1 cellular context compared by ENCODE assay signal in genomic region chr18:58402951-58403702, GRCh38.
TF ChIP-seq lines count a peak whose summit lies in the region.

No MANE protein-coding gene starts in this region.

TF ChIP-seq in HepG2, 621 proteins besides CTCF, POLR2A, EP300 and RAD21 (continued from another document and continues in another):
- TF ChIP-seq LCORL (IDR thresholded peaks at IDR 0.05): no peak
- peak; percentile 86; the same call in 1 of the 2 replicates for TF ChIP-seq LCORL (CRISPR knock-in tag; IDR thresholded peaks at IDR 0.05)
- TF ChIP-seq NFAT5 (CRISPR knock-in tag; IDR thresholded peaks at IDR 0.05): peak; percentile 60
- no peak for TF ChIP-seq DZIP1 (CRISPR knock-in tag; IDR thresholded peaks at IDR 0.05)
- no peak for TF ChIP-seq ZFP36 (IDR thresholded peaks at IDR 0.05; ENCODE audit: borderline replicate concordance, low read depth, low read length, partially characterized antibody)
- no peak for TF ChIP-seq ZKSCAN1 (IDR thresholded peaks at IDR 0.05; ENCODE audit: low read length)
- TF ChIP-seq NFE2L1 (CRISPR knock-in tag; IDR thresholded peaks at IDR 0.05; ENCODE audit: borderline replicate concordance): no peak
- TF ChIP-seq AKAP8 (CRISPR knock-in tag; IDR thresholded peaks at IDR 0.05): peak; percentile 97
- TF ChIP-seq FOXA3 (CRISPR knock-in tag; IDR thresholded peaks at IDR 0.05): peak; percentile 91
- no peak for TF ChIP-seq XBP1 (CRISPR knock-in tag; IDR thresholded peaks at IDR 0.05)
- TF ChIP-seq ZNF709 (CRISPR knock-in tag; IDR thresholded peaks at IDR 0.05): 0 out of 2 replicates have a peak, but pooled peaks have one; percentile 57
- TF ChIP-seq, protein P1, sequence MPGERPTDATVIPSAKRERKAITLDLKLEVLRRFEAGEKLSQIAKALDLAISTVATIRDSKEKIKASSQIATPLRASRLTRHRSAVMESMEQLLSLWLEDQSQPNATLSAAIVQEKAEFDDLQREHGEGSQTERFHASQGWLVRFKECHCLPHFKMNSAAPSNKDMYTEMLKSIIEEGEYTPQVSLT (CRISPR knock-in tag; IDR thresholded peaks at IDR 0.05; ENCODE audit: borderline replicate concordance, low read depth): no peak
- TF ChIP-seq SMARCE1 (IDR thresholded peaks at IDR 0.05; ENCODE audit: borderline replicate concordance): no peak
- TF ChIP-seq ZBTB1 (CRISPR knock-in tag; IDR thresholded peaks at IDR 0.05; ENCODE audit: borderline replicate concordance): 0 out of 2 replicates have a peak, but pooled peaks have one; percentile 32
- no peak for TF ChIP-seq SCMH1 (CRISPR knock-in tag; IDR thresholded peaks at IDR 0.05; ENCODE audit: borderline replicate concordance)
- TF ChIP-seq ZSCAN21 (CRISPR knock-in tag; IDR thresholded peaks at IDR 0.05; ENCODE audit: borderline replicate concordance): peak; percentile 97; the same call in 1 of the 2 replicates
- TF ChIP-seq HES4 (CRISPR knock-in tag; IDR thresholded peaks at IDR 0.05; ENCODE audit: borderline replicate concordance): peak; percentile 83
- no peak for TF ChIP-seq EZH2 (conservative IDR thresholded peaks at IDR 0.05; ENCODE audit: low read depth, low read length)
- TF ChIP-seq, protein P2, sequence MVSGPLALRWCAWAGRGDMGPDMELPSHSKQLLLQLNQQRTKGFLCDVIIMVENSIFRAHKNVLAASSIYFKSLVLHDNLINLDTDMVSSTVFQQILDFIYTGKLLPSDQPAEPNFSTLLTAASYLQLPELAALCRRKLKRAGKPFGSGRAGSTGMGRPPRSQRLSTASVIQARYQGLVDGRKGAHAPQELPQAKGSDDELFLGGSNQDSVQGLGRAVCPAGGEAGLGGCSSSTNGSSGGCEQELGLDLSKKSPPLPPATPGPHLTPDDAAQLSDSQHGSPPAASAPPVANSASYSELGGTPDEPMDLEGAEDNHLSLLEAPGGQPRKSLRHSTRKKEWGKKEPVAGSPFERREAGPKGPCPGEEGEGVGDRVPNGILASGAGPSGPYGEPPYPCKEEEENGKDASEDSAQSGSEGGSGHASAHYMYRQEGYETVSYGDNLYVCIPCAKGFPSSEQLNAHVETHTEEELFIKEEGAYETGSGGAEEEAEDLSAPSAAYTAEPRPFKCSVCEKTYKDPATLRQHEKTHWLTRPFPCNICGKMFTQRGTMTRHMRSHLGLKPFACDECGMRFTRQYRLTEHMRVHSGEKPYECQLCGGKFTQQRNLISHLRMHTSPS (CRISPR knock-in tag; IDR thresholded peaks at IDR 0.05; ENCODE audit: low read depth): peak; percentile 86; the same call in 1 of the 2 replicates
- TF ChIP-seq KDM1A (CRISPR knock-in tag; IDR thresholded peaks at IDR 0.05): 0 out of 2 replicates have a peak, but pooled peaks have one; percentile 35
- TF ChIP-seq, protein P3, sequence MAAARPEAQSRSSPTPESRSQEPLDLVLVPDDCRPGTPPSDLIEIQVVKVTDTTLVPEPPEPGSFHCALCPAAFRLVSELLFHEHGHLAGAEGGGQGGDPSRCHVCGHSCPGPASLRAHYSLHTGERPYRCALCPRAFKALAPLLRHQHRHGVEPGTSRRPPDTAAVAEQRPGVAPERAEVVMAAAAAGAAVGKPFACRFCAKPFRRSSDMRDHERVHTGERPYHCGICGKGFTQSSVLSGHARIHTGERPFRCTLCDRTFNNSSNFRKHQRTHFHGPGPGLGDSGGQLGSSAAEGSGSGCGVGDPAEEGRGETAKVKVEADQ (CRISPR knock-in tag; IDR thresholded peaks at IDR 0.05; ENCODE audit: borderline replicate concordance): peak; percentile 82; the same call in 1 of the 2 replicates
- TF ChIP-seq, protein P4, sequence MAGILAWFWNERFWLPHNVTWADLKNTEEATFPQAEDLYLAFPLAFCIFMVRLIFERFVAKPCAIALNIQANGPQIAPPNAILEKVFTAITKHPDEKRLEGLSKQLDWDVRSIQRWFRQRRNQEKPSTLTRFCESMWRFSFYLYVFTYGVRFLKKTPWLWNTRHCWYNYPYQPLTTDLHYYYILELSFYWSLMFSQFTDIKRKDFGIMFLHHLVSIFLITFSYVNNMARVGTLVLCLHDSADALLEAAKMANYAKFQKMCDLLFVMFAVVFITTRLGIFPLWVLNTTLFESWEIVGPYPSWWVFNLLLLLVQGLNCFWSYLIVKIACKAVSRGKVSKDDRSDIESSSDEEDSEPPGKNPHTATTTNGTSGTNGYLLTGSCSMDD (CRISPR knock-in tag; IDR thresholded peaks at IDR 0.05): no peak
- TF ChIP-seq ERF (CRISPR knock-in tag; IDR thresholded peaks at IDR 0.05): peak; percentile 86; the same call in 1 of the 2 replicates
- TF ChIP-seq MXD4 (CRISPR knock-in tag; IDR thresholded peaks at IDR 0.05): peak; percentile 34; the same call in 1 of the 2 replicates
- TF ChIP-seq RFX5 (IDR thresholded peaks at IDR 0.05; ENCODE audit: low read depth, low read length): no peak
- TF ChIP-seq HOXA3 (CRISPR knock-in tag; IDR thresholded peaks at IDR 0.05): peak; percentile 91
- TF ChIP-seq RNF2 (conservative IDR thresholded peaks at IDR 0.05; ENCODE audit: low read depth): 0 out of 2 replicates have a peak, but pooled peaks have one; percentile 46
- no peak for TF ChIP-seq PCBP2 (optimal IDR thresholded peaks at IDR 0.05; ENCODE audit: low read depth, low read length, poor library complexity, severe bottlenecking)
- TF ChIP-seq ZBED4 (CRISPR knock-in tag; IDR thresholded peaks at IDR 0.05; ENCODE audit: borderline replicate concordance): peak; percentile 24; the same call in 1 of the 2 replicates
- no peak for TF ChIP-seq MYNN (CRISPR knock-in tag; IDR thresholded peaks at IDR 0.05; ENCODE audit: low read depth)
- no peak for TF ChIP-seq MBD4 (IDR thresholded peaks at IDR 0.05; ENCODE audit: borderline replicate concordance, low read length)
- no peak for TF ChIP-seq ZNF382 (CRISPR knock-in tag; IDR thresholded peaks at IDR 0.05; ENCODE audit: borderline replicate concordance)
- TF ChIP-seq ZNF644 (CRISPR knock-in tag; IDR thresholded peaks at IDR 0.05; ENCODE audit: low read depth): no peak
- 0 out of 2 replicates have a peak, but pooled peaks have one; percentile 34 for TF ChIP-seq ZNF639 (CRISPR knock-in tag; conservative IDR thresholded peaks at IDR 0.05)
- TF ChIP-seq FOXA1 (IDR thresholded peaks at IDR 0.05): no peak
- TF ChIP-seq FOXA1 (CRISPR knock-in tag; IDR thresholded peaks at IDR 0.05): peak; percentile 86
- TF ChIP-seq ZNF598 (CRISPR knock-in tag; IDR thresholded peaks at IDR 0.05; ENCODE audit: borderline replicate concordance): peak; percentile 86; the same call in 1 of the 2 replicates
- no peak for TF ChIP-seq ZNF451 (CRISPR knock-in tag; IDR thresholded peaks at IDR 0.05)
